8 cellular contexts compared by ENCODE assay signal in genomic region chr3:100261481-100261903, GRCh38. TPM values are rescaled to one million over a fixed set of nuclear protein-coding genes. Genes with fewer than 3 reads are reported as not detected.
A peak's percentile ranks its signal among the peaks of the same experiment; 100 is the strongest.
DNase-seq lines count a peak whose midpoint lies in the region; ATAC-seq lines count a peak whose summit lies in the region.

No MANE protein-coding gene starts in this region.

- no peak for DNase-seq in T-helper 1 cell
- no peak for DNase-seq in immature natural killer cell
- DNase-seq in substantia nigra (lab: John Stamatoyannopoulos, UW), result no peak

- no peak for ATAC-seq in activated T-helper 17 cell treated with anti-CD3 and anti-CD28 coated beads, Interleukin-2, amount 50 U/mL, for 72 hours (replicated peaks)
- ATAC-seq in GM18907 (IDR thresholded peaks at IDR 0.05; ENCODE audit: unreplicated experiment) (no peak), GM19023 (IDR thresholded peaks at IDR 0.05; ENCODE audit: unreplicated experiment) (no peak), GM19351 (IDR thresholded peaks at IDR 0.05; ENCODE audit: unreplicated experiment) (no peak)

- H3K9me3 Mint-ChIP-seq in T-helper 1 cell treated with Interleukin-12 subunit alpha and Interleukin-12 subunit beta and Interleukin-4 antibody, amounts not matched to agents 30 μg/mL and 1 μg/mL, for 36 hours, result no peaks in the 10 kb centered on the region
- H3K9me3 Mint-ChIP-seq in activated T-helper 17 cell treated with anti-CD3 and anti-CD28 coated beads, Interleukin-2, amount 50 U/mL, for 72 hours, result no peaks in the 10 kb centered on the region
- no peaks in the 10 kb centered on the region for H3K9me3 Mint-ChIP-seq in immature natural killer cell

- peak overlapping the region; percentile 81 for H3K27ac ChIP-seq in substantia nigra (ENCODE audit: low read depth, low read length, poor library complexity, severe bottlenecking)

- no peaks in the 10 kb centered on the region for H3K27me3 Mint-ChIP-seq in T-helper 1 cell treated with Interleukin-12 subunit alpha and Interleukin-12 subunit beta and Interleukin-4 antibody, amounts not matched to agents 30 μg/mL and 1 μg/mL, for 36 hours (ENCODE audit: low read depth)
- no peaks in the 10 kb centered on the region for H3K27me3 Mint-ChIP-seq in activated T-helper 17 cell treated with anti-CD3 and anti-CD28 coated beads, Interleukin-2, amount 50 U/mL, for 72 hours
- peaks cover 0 to 7% (median 0%) of the 10 kb centered on the region in 3 donors for H3K27me3 Mint-ChIP-seq in immature natural killer cell (ENCODE audit: low read depth in 3 of 3)

- H3K4me3 Mint-ChIP-seq in T-helper 1 cell treated with Interleukin-12 subunit alpha and Interleukin-12 subunit beta and Interleukin-4 antibody, amounts not matched to agents 30 μg/mL and 1 μg/mL, for 36 hours, result peak overlapping the region; percentile 86
- peak overlapping the region; percentile 86 for H3K4me3 Mint-ChIP-seq in activated T-helper 17 cell treated with anti-CD3 and anti-CD28 coated beads, Interleukin-2, amount 50 U/mL, for 72 hours
- peak overlapping the region; percentile 87 to 96 (median 92) for H3K4me3 Mint-ChIP-seq in immature natural killer cell

- peaks cover 2% of the 10 kb centered on the region for H3K36me3 Mint-ChIP-seq in T-helper 1 cell treated with Interleukin-12 subunit alpha and Interleukin-12 subunit beta and Interleukin-4 antibody, amounts not matched to agents 30 μg/mL and 1 μg/mL, for 36 hours (ENCODE audit: low read depth)
- H3K36me3 Mint-ChIP-seq in activated T-helper 17 cell treated with anti-CD3 and anti-CD28 coated beads, Interleukin-2, amount 50 U/mL, for 72 hours (ENCODE audit: low read depth), result peaks cover 6% of the 10 kb centered on the region
- no peaks in the 10 kb centered on the region for H3K36me3 Mint-ChIP-seq in immature natural killer cell

- peaks cover 37% of the 10 kb centered on the region for H3K4me1 Mint-ChIP-seq in T-helper 1 cell treated with Interleukin-12 subunit alpha and Interleukin-12 subunit beta and Interleukin-4 antibody, amounts not matched to agents 30 μg/mL and 1 μg/mL, for 36 hours (ENCODE audit: low read depth)
- H3K4me1 Mint-ChIP-seq in activated T-helper 17 cell treated with anti-CD3 and anti-CD28 coated beads, Interleukin-2, amount 50 U/mL, for 72 hours, result peaks cover 37% of the 10 kb centered on the region
- H3K4me1 Mint-ChIP-seq in immature natural killer cell, result peaks cover 40 to 56% of the 10 kb centered on the region in 2 donors

- peak overlapping the region; percentile 95 for H3K27ac Mint-ChIP-seq in T-helper 1 cell treated with Interleukin-12 subunit alpha and Interleukin-12 subunit beta and Interleukin-4 antibody, amounts not matched to agents 30 μg/mL and 1 μg/mL, for 36 hours
- peak overlapping the region; percentile 91 for H3K27ac Mint-ChIP-seq in activated T-helper 17 cell treated with anti-CD3 and anti-CD28 coated beads, Interleukin-2, amount 50 U/mL, for 72 hours
- peak overlapping the region; percentile 91 to 99 (median 98) for H3K27ac Mint-ChIP-seq in immature natural killer cell

RNA-seq across cellular contexts. Expression of gene TBC1D23, which starts 0.7 kb away (rescaled TPM):
- total RNA-seq in activated T-helper 17 cell treated with anti-CD3 and anti-CD28 coated beads, Interleukin-2, amount 50 U/mL, for 72 hours, result 10 to 100 TPM; 26.5 to 28.6 TPM
- 10 to 100 TPM; 13.7 to 23.4 (median 14.0) TPM for polyA plus RNA-seq in immature natural killer cell
